Comparison of ENCODE assay signal across 1 cellular context in genomic region chr1:23977854-23978191, GRCh38.
TF ChIP-seq lines count a peak whose summit lies in the region.

No MANE protein-coding gene starts in this region.

TF ChIP-seq in HepG2, 621 proteins besides CTCF, POLR2A, EP300 and RAD21:
- no peak for TF ChIP-seq ZNF430 (CRISPR knock-in tag; IDR thresholded peaks at IDR 0.05)
- no peak for TF ChIP-seq SP5 (CRISPR knock-in tag; IDR thresholded peaks at IDR 0.05; ENCODE audit: borderline replicate concordance, low read depth)
- no peak for TF ChIP-seq HNRNPUL1 (IDR thresholded peaks at IDR 0.05; ENCODE audit: low read depth, low read length)
- TF ChIP-seq GATAD2A (CRISPR knock-in tag; IDR thresholded peaks at IDR 0.05) = 0 out of 2 replicates have a peak, but pooled peaks have one; percentile 11
- TF ChIP-seq ZNF749 (CRISPR knock-in tag; IDR thresholded peaks at IDR 0.05; ENCODE audit: borderline replicate concordance) = no peak
- no peak for TF ChIP-seq SIX4 (CRISPR knock-in tag; IDR thresholded peaks at IDR 0.05)
- no peak for TF ChIP-seq CENPX (CRISPR knock-in tag; IDR thresholded peaks at IDR 0.05)
- 0 out of 2 replicates have a peak, but pooled peaks have one; percentile 10 for TF ChIP-seq KDM5A (IDR thresholded peaks at IDR 0.05; ENCODE audit: borderline replicate concordance, low read length)
- TF ChIP-seq TCF7 (IDR thresholded peaks at IDR 0.05; ENCODE audit: low read depth) = no peak
- TF ChIP-seq, protein P1, sequence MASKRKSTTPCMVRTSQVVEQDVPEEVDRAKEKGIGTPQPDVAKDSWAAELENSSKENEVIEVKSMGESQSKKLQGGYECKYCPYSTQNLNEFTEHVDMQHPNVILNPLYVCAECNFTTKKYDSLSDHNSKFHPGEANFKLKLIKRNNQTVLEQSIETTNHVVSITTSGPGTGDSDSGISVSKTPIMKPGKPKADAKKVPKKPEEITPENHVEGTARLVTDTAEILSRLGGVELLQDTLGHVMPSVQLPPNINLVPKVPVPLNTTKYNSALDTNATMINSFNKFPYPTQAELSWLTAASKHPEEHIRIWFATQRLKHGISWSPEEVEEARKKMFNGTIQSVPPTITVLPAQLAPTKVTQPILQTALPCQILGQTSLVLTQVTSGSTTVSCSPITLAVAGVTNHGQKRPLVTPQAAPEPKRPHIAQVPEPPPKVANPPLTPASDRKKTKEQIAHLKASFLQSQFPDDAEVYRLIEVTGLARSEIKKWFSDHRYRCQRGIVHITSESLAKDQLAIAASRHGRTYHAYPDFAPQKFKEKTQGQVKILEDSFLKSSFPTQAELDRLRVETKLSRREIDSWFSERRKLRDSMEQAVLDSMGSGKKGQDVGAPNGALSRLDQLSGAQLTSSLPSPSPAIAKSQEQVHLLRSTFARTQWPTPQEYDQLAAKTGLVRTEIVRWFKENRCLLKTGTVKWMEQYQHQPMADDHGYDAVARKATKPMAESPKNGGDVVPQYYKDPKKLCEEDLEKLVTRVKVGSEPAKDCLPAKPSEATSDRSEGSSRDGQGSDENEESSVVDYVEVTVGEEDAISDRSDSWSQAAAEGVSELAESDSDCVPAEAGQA (IDR thresholded peaks at IDR 0.05; ENCODE audit: low read depth) = no peak
- TF ChIP-seq, protein P1 (CRISPR knock-in tag; IDR thresholded peaks at IDR 0.05; ENCODE audit: borderline replicate concordance) = no peak
- TF ChIP-seq SALL1 (CRISPR knock-in tag; IDR thresholded peaks at IDR 0.05) = no peak
- TF ChIP-seq SRF (IDR thresholded peaks at IDR 0.05; ENCODE audit: low read depth, low read length) = no peak
- TF ChIP-seq KDM6A (CRISPR knock-in tag; IDR thresholded peaks at IDR 0.05; ENCODE audit: low read depth) = no peak
- TF ChIP-seq ZNF652 (CRISPR knock-in tag; IDR thresholded peaks at IDR 0.05; ENCODE audit: borderline replicate concordance, low read depth) = peak; percentile 90
- no peak for TF ChIP-seq ZSCAN21 (CRISPR knock-in tag; IDR thresholded peaks at IDR 0.05; ENCODE audit: borderline replicate concordance)
- TF ChIP-seq RBM22 (optimal IDR thresholded peaks at IDR 0.05; ENCODE audit: low read length) = peak; percentile 18
- TF ChIP-seq ZNF264 (CRISPR knock-in tag; IDR thresholded peaks at IDR 0.05) = no peak
- TF ChIP-seq, protein P2, sequence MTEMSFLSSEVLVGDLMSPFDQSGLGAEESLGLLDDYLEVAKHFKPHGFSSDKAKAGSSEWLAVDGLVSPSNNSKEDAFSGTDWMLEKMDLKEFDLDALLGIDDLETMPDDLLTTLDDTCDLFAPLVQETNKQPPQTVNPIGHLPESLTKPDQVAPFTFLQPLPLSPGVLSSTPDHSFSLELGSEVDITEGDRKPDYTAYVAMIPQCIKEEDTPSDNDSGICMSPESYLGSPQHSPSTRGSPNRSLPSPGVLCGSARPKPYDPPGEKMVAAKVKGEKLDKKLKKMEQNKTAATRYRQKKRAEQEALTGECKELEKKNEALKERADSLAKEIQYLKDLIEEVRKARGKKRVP (CRISPR knock-in tag; IDR thresholded peaks at IDR 0.05) = no peak
- peak; percentile 32; the same call in 1 of the 2 replicates for TF ChIP-seq NR2F6 (IDR thresholded peaks at IDR 0.05)
- TF ChIP-seq NR2F6 (CRISPR knock-in tag; IDR thresholded peaks at IDR 0.05) = no peak
- no peak for TF ChIP-seq CENPT (CRISPR knock-in tag; IDR thresholded peaks at IDR 0.05; ENCODE audit: low read depth)
- no peak for TF ChIP-seq MTF2 (CRISPR knock-in tag; IDR thresholded peaks at IDR 0.05; ENCODE audit: borderline replicate concordance)
- TF ChIP-seq ARID5B (CRISPR knock-in tag; IDR thresholded peaks at IDR 0.05) = no peak
- TF ChIP-seq RBFOX2 (IDR thresholded peaks at IDR 0.05; ENCODE audit: low read depth, low read length) = no peak; the same call in 1 of the 2 replicates
TF ChIP-seq in HepG2: peak in this region for 5.
